ENCODE assay signal across 33 cellular contexts in the genomic region with DNA sequence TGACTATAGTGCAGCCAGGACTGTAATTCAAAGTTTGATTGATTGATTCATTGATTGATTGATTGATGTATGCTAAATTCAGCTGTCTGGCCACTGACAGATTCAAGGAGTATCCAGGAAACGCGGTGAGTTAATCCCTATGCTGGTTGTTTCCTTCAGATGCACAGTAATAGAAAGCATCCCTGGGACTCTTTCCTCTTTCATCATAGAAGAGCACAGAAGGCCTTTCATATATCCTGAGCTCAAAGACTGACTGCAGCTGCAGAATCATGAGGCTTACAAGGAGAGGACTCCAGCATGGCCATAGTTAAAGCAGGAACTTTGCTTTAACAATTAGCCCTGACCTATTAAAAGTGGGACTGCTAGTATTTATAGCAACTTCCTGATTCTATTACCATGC.
"Had no signal": no experiment of that assay in that cellular context is flagged by ENCODE, and none has a peak within 500 bp of the region (broad histone marks: within the 10 kb centered on the region; RNA-seq: fewer than 3 reads in every experiment).

No MANE protein-coding gene starts in this region.

- H3K36me3 ChIP-seq: ascending aorta, cardiac muscle cell, colonic mucosa, esophagus muscularis mucosa, heart right ventricle, pancreas, prostate gland, sigmoid colon, thoracic aorta, upper lobe of left lung, vagina, WERI-Rb-1 had no signal

- H3K27me3 ChIP-seq: ascending aorta, cardiac muscle cell, colonic mucosa, esophagus muscularis mucosa, foreskin keratinocyte, heart right ventricle, sigmoid colon, upper lobe of left lung, vagina had no signal

- H3K4me1 ChIP-seq: colonic mucosa, foreskin keratinocyte, pancreas, prostate gland, upper lobe of left lung, vagina had no signal

- ATAC-seq: activated CD4-positive, CD25-positive, alpha-beta regulatory T cell treated with anti-CD3 and anti-CD28 coated beads, Interleukin-2, amount 50 U/mL, for 24 hours; foreskin keratinocyte; heart right ventricle; left lobe of liver; natural killer cell treated with Interleukin-12 subunit alpha and Interleukin-12 subunit beta and Interleukin-15 and Interleukin-18, amount 100 ng/mL, for 72 hours; pancreas; stimulated activated effector memory CD8-positive, alpha-beta T cell treated with anti-CD3 and anti-CD28 coated beads, Interleukin-12 subunit alpha, Interleukin-12 subunit beta, amount 100 ng/mL, for 72 hours had no signal

- DNase-seq: activated CD4-positive, alpha-beta memory T cell treated with anti-CD3 and anti-CD28 coated beads for 36 hours; activated CD4-positive, alpha-beta T cell treated with anti-CD3 and anti-CD28 coated beads, Interleukin-2, amount 10 ng/mL, durations not matched to agents 24 days and 14 days; activated CD8-positive, alpha-beta memory T cell treated with anti-CD3 and anti-CD28 coated beads, Interleukin-2, amount 50 U/mL, for 48 hours; activated gamma-delta T cell; activated naive CD4-positive, alpha-beta T cell treated with anti-CD3 and anti-CD28 coated beads, Interleukin-2, amount 10 ng/mL, durations not matched to agents 7 days and 5 days; activated naive CD8-positive, alpha-beta T cell treated with anti-CD3 and anti-CD28 coated beads, Interleukin-2, amount 10 ng/mL, durations not matched to agents 7 days and 5 days; activated T-cell treated with anti-CD3 and anti-CD28 coated beads, Interleukin-2, amount 50 U/mL, for 24 hours; cerebellar nuclear complex; colonic mucosa; endodermal cell; foreskin keratinocyte; heart right ventricle; kidney glomerular epithelial cell; mesendoderm; nucleus accumbens; pancreas; sigmoid colon; small intestine; stimulated activated CD4-positive, alpha-beta T cell treated with anti-CD3 and anti-CD28 coated beads, Interleukin-4, amount 100 ng/mL, for 24 hours; T-helper 9 cell; upper lobe of left lung; WERI-Rb-1 had no signal

- H3K4me3 ChIP-seq: ascending aorta, cardiac muscle cell, colonic mucosa, esophagus muscularis mucosa, heart right ventricle, lung, pancreas, prostate gland, sigmoid colon, thoracic aorta, upper lobe of left lung, vagina had no signal

- H3K27ac ChIP-seq: cardiac muscle cell, colonic mucosa, esophagus muscularis mucosa, foreskin keratinocyte, pancreas, prostate gland, sigmoid colon, upper lobe of left lung, vagina, WERI-Rb-1 had no signal

- H3K9me3 ChIP-seq: ascending aorta, colonic mucosa, esophagus muscularis mucosa, heart right ventricle, pancreas, prostate gland, sigmoid colon, thoracic aorta, upper lobe of left lung, vagina had no signal
